ENCODE assay signal across 9 cellular contexts in the genomic region with DNA sequence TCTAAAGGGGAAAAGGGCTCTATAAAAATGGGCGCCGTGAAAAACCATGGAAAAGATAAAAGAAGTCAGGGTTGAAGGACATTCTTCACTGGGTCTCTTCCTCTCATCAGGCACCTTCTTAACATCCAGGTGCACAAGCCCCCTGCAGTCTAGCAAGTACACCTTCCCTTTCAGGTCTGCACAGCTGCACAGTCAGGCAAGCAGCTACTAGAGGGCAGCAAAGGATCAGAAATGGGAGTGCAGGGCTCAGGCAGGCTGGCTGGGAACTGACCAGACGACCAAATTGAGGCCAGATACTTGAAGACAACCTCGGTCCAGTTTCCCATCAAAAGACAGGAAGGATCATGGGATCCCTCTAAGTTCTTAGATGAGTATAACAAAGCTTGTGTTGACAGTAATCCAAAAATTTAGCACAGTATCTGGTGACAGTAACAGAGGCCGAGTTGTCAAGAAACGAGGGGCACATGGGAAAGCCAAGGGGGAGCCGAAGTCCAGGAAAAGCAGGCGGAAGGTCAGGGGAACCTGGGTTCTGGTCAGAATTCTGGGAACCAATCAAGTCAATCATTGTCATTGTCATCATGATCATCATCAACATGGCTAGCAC. TPM values are rescaled to one million over a fixed set of nuclear protein-coding genes. Genes with fewer than 3 reads are reported as not detected.
A peak's percentile ranks its signal among the peaks of the same experiment; 100 is the strongest.
DNase-seq lines count a peak whose midpoint lies in the region; ATAC-seq and TF ChIP-seq lines count a peak whose summit lies in the region.
"Had no signal": no experiment of that assay in that cellular context is flagged by ENCODE, and none has a peak within 500 bp of the region (broad histone marks: within the 10 kb centered on the region; RNA-seq: fewer than 3 reads in every experiment).

No MANE protein-coding gene starts in this region.

- H3K9me3 ChIP-seq in liver (ENCODE audit: control insufficient read depth in 4 of 4, low read length in 3 of 4) (no peaks in the 10 kb centered on the region), upper lobe of right lung (no peaks in the 10 kb centered on the region)

- H3K4me3 ChIP-seq in cardiac fibroblast (replicated peaks in 1 of 2; ENCODE audit: low read depth in 2 of 2, low read length in 2 of 2) (no peak overlapping the region), liver (ENCODE audit: low read depth in 1 of 3, low read length in 3 of 3) (no peak overlapping the region), upper lobe of right lung (no peak overlapping the region)
- H3K4me3 ChIP-seq: skin epidermis had no signal

- H3K27me3 ChIP-seq in liver (ENCODE audit: control insufficient read depth in 4 of 4, insufficient read depth in 4 of 4, low read length in 3 of 4) (peaks cover 0 to 4% (median 0%) of the 10 kb centered on the region in 4 donors), upper lobe of right lung (peaks cover 4% of the 10 kb centered on the region)

- H3K36me3 ChIP-seq in liver (ENCODE audit: control insufficient read depth in 4 of 4, insufficient read depth in 3 of 4, low read depth in 1 of 4, low read length in 3 of 4) (no peaks in the 10 kb centered on the region), upper lobe of right lung (no peaks in the 10 kb centered on the region)

- H3K27ac ChIP-seq in liver (ENCODE audit: low read depth in 1 of 2, low read length in 2 of 2) (no peak overlapping the region), upper lobe of right lung (no peak overlapping the region)
- H3K27ac ChIP-seq: skin epidermis had no signal

- TF ChIP-seq RAD21 in liver (IDR thresholded peaks at IDR 0.05): peak; percentile 70 to 71

- TF ChIP-seq CTCF in cardiac fibroblast (IDR thresholded peaks at IDR 0.05; ENCODE audit: low read depth, low read length): peak; percentile 37
- TF ChIP-seq CTCF in liver (IDR thresholded peaks at IDR 0.05; ENCODE audit: low read depth, low read length, missing input control): peak; percentile 25
- peak; percentile 39 for TF ChIP-seq CTCF in upper lobe of right lung (IDR thresholded peaks at IDR 0.05)

- H3K4me1 ChIP-seq in liver (ENCODE audit: control insufficient read depth in 4 of 4, insufficient read depth in 4 of 4, low read length in 3 of 4) (no peaks in the 10 kb centered on the region), upper lobe of right lung (no peaks in the 10 kb centered on the region)

- DNase-seq in EH (ENCODE audit: low read depth) (peak; percentile 23), LHCN-M2 (ENCODE audit: low read depth) (peak; percentile 6), RPMI8226 (peak; percentile 71), cardiac fibroblast (ENCODE audit: low read depth in 2 of 2) (peak; percentile 24 to 27), upper lobe of right lung (no peak), middle frontal gyrus (ENCODE audit: extremely low spot score, low spot score) (no peak)

- ATAC-seq in GM21528 (IDR thresholded peaks at IDR 0.05; ENCODE audit: low FRiP score, unreplicated experiment): peak; percentile 69
- ATAC-seq in upper lobe of right lung: peak; percentile 85

- no peak overlapping the region for H3K9ac ChIP-seq in liver (ENCODE audit: low read depth in 1 of 2, low read length in 2 of 2)

- WGBS in liver: 46% methylated on average over 8 of the region's 8 CpGs

- intact Hi-C loops in upper lobe of right lung (cut with DNase I): no loop called here

TF ChIP-seq in liver, 16 proteins besides CTCF, POLR2A, EP300 and RAD21:
- TF ChIP-seq TAF1 (conservative IDR thresholded peaks at IDR 0.05): no peak
- TF ChIP-seq, protein P1, sequence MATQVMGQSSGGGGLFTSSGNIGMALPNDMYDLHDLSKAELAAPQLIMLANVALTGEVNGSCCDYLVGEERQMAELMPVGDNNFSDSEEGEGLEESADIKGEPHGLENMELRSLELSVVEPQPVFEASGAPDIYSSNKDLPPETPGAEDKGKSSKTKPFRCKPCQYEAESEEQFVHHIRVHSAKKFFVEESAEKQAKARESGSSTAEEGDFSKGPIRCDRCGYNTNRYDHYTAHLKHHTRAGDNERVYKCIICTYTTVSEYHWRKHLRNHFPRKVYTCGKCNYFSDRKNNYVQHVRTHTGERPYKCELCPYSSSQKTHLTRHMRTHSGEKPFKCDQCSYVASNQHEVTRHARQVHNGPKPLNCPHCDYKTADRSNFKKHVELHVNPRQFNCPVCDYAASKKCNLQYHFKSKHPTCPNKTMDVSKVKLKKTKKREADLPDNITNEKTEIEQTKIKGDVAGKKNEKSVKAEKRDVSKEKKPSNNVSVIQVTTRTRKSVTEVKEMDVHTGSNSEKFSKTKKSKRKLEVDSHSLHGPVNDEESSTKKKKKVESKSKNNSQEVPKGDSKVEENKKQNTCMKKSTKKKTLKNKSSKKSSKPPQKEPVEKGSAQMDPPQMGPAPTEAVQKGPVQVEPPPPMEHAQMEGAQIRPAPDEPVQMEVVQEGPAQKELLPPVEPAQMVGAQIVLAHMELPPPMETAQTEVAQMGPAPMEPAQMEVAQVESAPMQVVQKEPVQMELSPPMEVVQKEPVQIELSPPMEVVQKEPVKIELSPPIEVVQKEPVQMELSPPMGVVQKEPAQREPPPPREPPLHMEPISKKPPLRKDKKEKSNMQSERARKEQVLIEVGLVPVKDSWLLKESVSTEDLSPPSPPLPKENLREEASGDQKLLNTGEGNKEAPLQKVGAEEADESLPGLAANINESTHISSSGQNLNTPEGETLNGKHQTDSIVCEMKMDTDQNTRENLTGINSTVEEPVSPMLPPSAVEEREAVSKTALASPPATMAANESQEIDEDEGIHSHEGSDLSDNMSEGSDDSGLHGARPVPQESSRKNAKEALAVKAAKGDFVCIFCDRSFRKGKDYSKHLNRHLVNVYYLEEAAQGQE (IDR thresholded peaks at IDR 0.05): no peak
- TF ChIP-seq, protein P2, sequence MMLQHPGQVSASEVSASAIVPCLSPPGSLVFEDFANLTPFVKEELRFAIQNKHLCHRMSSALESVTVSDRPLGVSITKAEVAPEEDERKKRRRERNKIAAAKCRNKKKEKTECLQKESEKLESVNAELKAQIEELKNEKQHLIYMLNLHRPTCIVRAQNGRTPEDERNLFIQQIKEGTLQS (IDR thresholded peaks at IDR 0.05): no peak
- no peak for TF ChIP-seq JUND (IDR thresholded peaks at IDR 0.05)
- TF ChIP-seq HNF4A (conservative IDR thresholded peaks at IDR 0.05): no peak
- TF ChIP-seq SP1 (IDR thresholded peaks at IDR 0.05): no peak
- TF ChIP-seq, protein P3, sequence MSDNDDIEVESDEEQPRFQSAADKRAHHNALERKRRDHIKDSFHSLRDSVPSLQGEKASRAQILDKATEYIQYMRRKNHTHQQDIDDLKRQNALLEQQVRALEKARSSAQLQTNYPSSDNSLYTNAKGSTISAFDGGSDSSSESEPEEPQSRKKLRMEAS (IDR thresholded peaks at IDR 0.05): no peak
- no peak for TF ChIP-seq YY1 (IDR thresholded peaks at IDR 0.05)
- TF ChIP-seq GABPA (IDR thresholded peaks at IDR 0.05 in 1 of 2, conservative IDR thresholded peaks at IDR 0.05 in 1 of 2): no peak
- TF ChIP-seq EGR1 (IDR thresholded peaks at IDR 0.05; ENCODE audit: low read depth in 2 of 2): no peak
- TF ChIP-seq, protein P4, sequence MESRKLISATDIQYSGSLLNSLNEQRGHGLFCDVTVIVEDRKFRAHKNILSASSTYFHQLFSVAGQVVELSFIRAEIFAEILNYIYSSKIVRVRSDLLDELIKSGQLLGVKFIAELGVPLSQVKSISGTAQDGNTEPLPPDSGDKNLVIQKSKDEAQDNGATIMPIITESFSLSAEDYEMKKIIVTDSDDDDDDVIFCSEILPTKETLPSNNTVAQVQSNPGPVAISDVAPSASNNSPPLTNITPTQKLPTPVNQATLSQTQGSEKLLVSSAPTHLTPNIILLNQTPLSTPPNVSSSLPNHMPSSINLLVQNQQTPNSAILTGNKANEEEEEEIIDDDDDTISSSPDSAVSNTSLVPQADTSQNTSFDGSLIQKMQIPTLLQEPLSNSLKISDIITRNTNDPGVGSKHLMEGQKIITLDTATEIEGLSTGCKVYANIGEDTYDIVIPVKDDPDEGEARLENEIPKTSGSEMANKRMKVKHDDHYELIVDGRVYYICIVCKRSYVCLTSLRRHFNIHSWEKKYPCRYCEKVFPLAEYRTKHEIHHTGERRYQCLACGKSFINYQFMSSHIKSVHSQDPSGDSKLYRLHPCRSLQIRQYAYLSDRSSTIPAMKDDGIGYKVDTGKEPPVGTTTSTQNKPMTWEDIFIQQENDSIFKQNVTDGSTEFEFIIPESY (IDR thresholded peaks at IDR 0.05): no peak
- no peak for TF ChIP-seq FOXA1 (IDR thresholded peaks at IDR 0.05)
- TF ChIP-seq RXRA (IDR thresholded peaks at IDR 0.05): no peak
- TF ChIP-seq FOXA2 (IDR thresholded peaks at IDR 0.05): no peak
- no peak for TF ChIP-seq HNF4G (IDR thresholded peaks at IDR 0.05)
- no peak for TF ChIP-seq NR2F2 (IDR thresholded peaks at IDR 0.05)

RNA-seq across cellular contexts. Expression of a gene that starts 10.1 kb away (rescaled TPM):
- under 0.01 TPM in 1 of 2 replicates, not detected in the other for total RNA-seq in LHCN-M2 (2014; rRNA removed)
- polyA plus RNA-seq in LHCN-M2 (2012): not detected
- 1 to 10 TPM in 1 of 2 donors, under 1 TPM in 1; 0.33 to 1.5 TPM for total RNA-seq in liver
- under 1 TPM; 0.05 to 0.15 TPM for polyA plus RNA-seq in liver
- total RNA-seq in upper lobe of right lung: 5.2 TPM

Comparison
In these comparisons a context has a peak if more than half of its experiments do, and no peak if none do; other contexts are left out.
1. DNase-seq: peak in EH (single experiment), LHCN-M2 (single experiment), RPMI8226 (single experiment) and cardiac fibroblast (2 of 2); none in upper lobe of right lung (single experiment) and middle frontal gyrus (single experiment).
2. Peak in every context shown above with its lines, with median percentiles within 50 percentile points of each other: CTCF ChIP-seq.